Comparison of ENCODE assay signal across 12 cellular contexts in genomic region chr16:11136600-11136999, GRCh38.
A peak's percentile ranks its signal among the peaks of the same experiment; 100 is the strongest.
DNase-seq lines count a peak whose midpoint lies in the region; ATAC-seq, FAIRE-seq and TF ChIP-seq lines count a peak whose summit lies in the region.
"Had no signal": no experiment of that assay in that cellular context is flagged by ENCODE, and none has a peak within 500 bp of the region (broad histone marks: within the 10 kb centered on the region; RNA-seq: fewer than 3 reads in every experiment).

No MANE protein-coding gene starts in this region.

- H3K4me1 ChIP-seq in HEK293 (ENCODE audit: control insufficient read depth, insufficient read depth, low read length) (peaks cover 9% of the 10 kb centered on the region), psoas muscle (peaks cover 43% of the 10 kb centered on the region)
- H3K4me1 ChIP-seq in naive thymus-derived CD4-positive, alpha-beta T cell (ENCODE audit: control insufficient read depth in 2 of 2, insufficient read depth in 2 of 2, low read length in 2 of 2) = peaks cover 0 to 31% of the 10 kb centered on the region in 2 donors

- intact Hi-C loops in psoas muscle (cut with DNase I) = no loop called here
- intact Hi-C loops in naive thymus-derived CD4-positive, alpha-beta T cell (cut with micrococcal nuclease) = no loop called here
- intact Hi-C loops in CD4-positive, alpha-beta T cell (cut with DNase I, micrococcal nuclease) = no loop called here

- H3K36me3 ChIP-seq in HEK293 (ENCODE audit: control insufficient read depth in 2 of 2, insufficient read depth in 1 of 2, low read length in 2 of 2) (no peaks in the 10 kb centered on the region), psoas muscle (ENCODE audit: insufficient read depth in 1 of 2, low read depth in 1 of 2) (no peaks in the 10 kb centered on the region)
- no peaks in the 10 kb centered on the region for H3K36me3 ChIP-seq in naive thymus-derived CD4-positive, alpha-beta T cell (ENCODE audit: control insufficient read depth in 2 of 3, insufficient read depth in 3 of 3, low read length in 3 of 3)

- H3K27ac ChIP-seq in HEK293 (ENCODE audit: extremely low read depth, low read depth, low read length) (no peak overlapping the region), psoas muscle (peak overlapping the region; percentile 62)
- H3K27ac ChIP-seq in naive thymus-derived CD4-positive, alpha-beta T cell (ENCODE audit: low read depth, low read length) = no peak overlapping the region
- no peak overlapping the region for H3K27ac ChIP-seq in CD4-positive, alpha-beta T cell (ENCODE audit: low read depth, low read length)

- DNase-seq in NCI-H69 (lab: John Stamatoyannopoulos, UW) (peak; percentile 97), dermis blood vessel endothelial cell (peak; percentile 59), psoas muscle (peak; percentile 46 to 76), GM12892 (ENCODE audit: insufficient read length) (no peak)
- no peak for DNase-seq in naive thymus-derived CD4-positive, alpha-beta T cell
- DNase-seq in CD4-positive, alpha-beta T cell = no peak
- DNase-seq: activated CD4-positive, alpha-beta T cell treated with anti-CD3 and anti-CD28 coated beads for 4 hours; head of caudate nucleus; upper lobe of left lung had no signal

- CTCF ChIA-PET in HEK293 (lab: Yijun Ruan, JAX) = interaction anchor here (0.6 kb wide), 1 partner anchor 34 kb away, joined by 3 read pairs; no protein-coding TSS in a partner anchor
- CTCF ChIA-PET in naive thymus-derived CD4-positive, alpha-beta T cell (lab: Charles Lee) = no interaction called here
- CTCF ChIA-PET in CD4-positive, alpha-beta T cell (lab: Charles Lee) = no interaction called here

- H3K4me1 Mint-ChIP-seq in naive thymus-derived CD4-positive, alpha-beta T cell = peaks cover 23 to 73% (median 65%) of the 10 kb centered on the region in 7 donors
- H3K4me1 Mint-ChIP-seq in CD4-positive, alpha-beta T cell (ENCODE audit: low read depth) = peaks cover 53% of the 10 kb centered on the region

- no peaks in the 10 kb centered on the region for H3K27me3 ChIP-seq in psoas muscle (ENCODE audit: insufficient read depth in 3 of 3, low read length in 2 of 3)
- no peaks in the 10 kb centered on the region for H3K27me3 ChIP-seq in naive thymus-derived CD4-positive, alpha-beta T cell (ENCODE audit: control insufficient read depth in 2 of 2, insufficient read depth in 2 of 2, low read length in 2 of 2)
- no peaks in the 10 kb centered on the region for H3K27me3 ChIP-seq in CD4-positive, alpha-beta T cell (ENCODE audit: control insufficient read depth, insufficient read depth, low read length)
- H3K27me3 ChIP-seq: upper lobe of left lung had no signal

- ATAC-seq in psoas muscle (peak in 3 of 4 donors; percentile 14 to 35 (median 31)), GM21529 (IDR thresholded peaks at IDR 0.05; ENCODE audit: unreplicated experiment) (no peak)
- ATAC-seq in naive thymus-derived CD4-positive, alpha-beta T cell = no peak
- no peak for ATAC-seq in CD4-positive, alpha-beta T cell (ENCODE audit: poor library complexity)
- ATAC-seq: natural killer cell treated with Interleukin-12 subunit alpha and Interleukin-12 subunit beta and Interleukin-15 and Interleukin-18, amount 100 ng/mL, for 72 hours had no signal

- H3K9me3 Mint-ChIP-seq in naive thymus-derived CD4-positive, alpha-beta T cell = no peaks in the 10 kb centered on the region
- no peaks in the 10 kb centered on the region for H3K9me3 Mint-ChIP-seq in CD4-positive, alpha-beta T cell
- H3K9me3 Mint-ChIP-seq: natural killer cell treated with Interleukin-12 subunit alpha and Interleukin-12 subunit beta and Interleukin-15 and Interleukin-18, amount 100 ng/mL, for 72 hours had no signal

- POLR2A ChIA-PET in HEK293 (lab: Yijun Ruan, JAX) = interaction anchor here (1.2 kb wide), 1 partner anchor 119 kb away, joined by 3 read pairs; no protein-coding TSS in a partner anchor
- POLR2A ChIA-PET in naive thymus-derived CD4-positive, alpha-beta T cell (lab: Charles Lee) = no interaction called here
- POLR2A ChIA-PET in CD4-positive, alpha-beta T cell (lab: Charles Lee) = no interaction called here

- no peak for TF ChIP-seq CTCF in HEK293 (tag by site-specific recombination; IDR thresholded peaks at IDR 0.05)
- TF ChIP-seq CTCF in psoas muscle (IDR thresholded peaks at IDR 0.05) = no peak
- no peak for TF ChIP-seq CTCF in CD4-positive, alpha-beta T cell (IDR thresholded peaks at IDR 0.05)

- H3K9me3 ChIP-seq in HEK293 (ENCODE audit: control insufficient read depth, insufficient read depth, low read depth, low read length) (no peaks in the 10 kb centered on the region), psoas muscle (no peaks in the 10 kb centered on the region)
- no peaks in the 10 kb centered on the region for H3K9me3 ChIP-seq in naive thymus-derived CD4-positive, alpha-beta T cell (ENCODE audit: control insufficient read depth in 2 of 3, low read length in 3 of 3)
- no peaks in the 10 kb centered on the region for H3K9me3 ChIP-seq in CD4-positive, alpha-beta T cell (ENCODE audit: control insufficient read depth, low read length)
- H3K9me3 ChIP-seq: upper lobe of left lung had no signal

- no peak overlapping the region for H3K4me3 Mint-ChIP-seq in naive thymus-derived CD4-positive, alpha-beta T cell
- no peak overlapping the region for H3K4me3 Mint-ChIP-seq in CD4-positive, alpha-beta T cell
- H3K4me3 Mint-ChIP-seq: natural killer cell treated with Interleukin-12 subunit alpha and Interleukin-12 subunit beta and Interleukin-15 and Interleukin-18, amount 100 ng/mL, for 72 hours had no signal

- no peak overlapping the region for H3K27ac Mint-ChIP-seq in naive thymus-derived CD4-positive, alpha-beta T cell
- no peak overlapping the region for H3K27ac Mint-ChIP-seq in CD4-positive, alpha-beta T cell

- H3K4me3 ChIP-seq in HEK293 (ENCODE audit: low read depth, low read length) (no peak overlapping the region), psoas muscle (no peak overlapping the region)
- H3K4me3 ChIP-seq in naive thymus-derived CD4-positive, alpha-beta T cell (ENCODE audit: low read length) = no peak overlapping the region
- H3K4me3 ChIP-seq: upper lobe of left lung had no signal

- no peak for TF ChIP-seq POLR2A in GM12892 (IDR thresholded peaks at IDR 0.05; ENCODE audit: low read depth, low read length)

- WGBS in psoas muscle, 3 donors = 55 to 70% (median 55%) methylated on average over 7 of the region's 7 CpGs

- no peak for FAIRE-seq in GM12892 (lab: Jason Lieb, UNC)

- no peaks in the 10 kb centered on the region for H3K27me3 Mint-ChIP-seq in naive thymus-derived CD4-positive, alpha-beta T cell
- H3K27me3 Mint-ChIP-seq in CD4-positive, alpha-beta T cell = no peaks in the 10 kb centered on the region
- H3K27me3 Mint-ChIP-seq: natural killer cell treated with Interleukin-12 subunit alpha and Interleukin-12 subunit beta and Interleukin-15 and Interleukin-18, amount 100 ng/mL, for 72 hours had no signal

- H3K36me3 Mint-ChIP-seq in naive thymus-derived CD4-positive, alpha-beta T cell = peaks cover 4 to 50% (median 10%) of the 10 kb centered on the region in 5 donors
- H3K36me3 Mint-ChIP-seq in CD4-positive, alpha-beta T cell (ENCODE audit: low read depth) = peaks cover 17% of the 10 kb centered on the region
- H3K36me3 Mint-ChIP-seq: natural killer cell treated with Interleukin-12 subunit alpha and Interleukin-12 subunit beta and Interleukin-15 and Interleukin-18, amount 100 ng/mL, for 72 hours had no signal

TF ChIP-seq in HEK293, 187 proteins besides CTCF, POLR2A, EP300 and RAD21 (continues in another document):
- TF ChIP-seq ZNF645 (tag by site-specific recombination; IDR thresholded peaks at IDR 0.05) = no peak
- no peak for TF ChIP-seq ZNF510 (tag by site-specific recombination; IDR thresholded peaks at IDR 0.05; ENCODE audit: insufficient replicate concordance)
- TF ChIP-seq ZNF692 (tag by site-specific recombination; IDR thresholded peaks at IDR 0.05) = peak; percentile 74; the same call in 1 of the 2 replicates
- TF ChIP-seq ZNF792 (tag by site-specific recombination; IDR thresholded peaks at IDR 0.05) = no peak
- peak; percentile 30; the same call in 1 of the 2 replicates for TF ChIP-seq ZNF341 (tag by site-specific recombination; IDR thresholded peaks at IDR 0.05; ENCODE audit: low read depth)
- peak; percentile 94 for TF ChIP-seq GLIS1 (tag by site-specific recombination; IDR thresholded peaks at IDR 0.05)
- no peak for TF ChIP-seq ZNF596 (tag by site-specific recombination; IDR thresholded peaks at IDR 0.05)
- TF ChIP-seq ZNF302 (tag by site-specific recombination; IDR thresholded peaks at IDR 0.05; ENCODE audit: low read depth) = no peak
- TF ChIP-seq ZBTB8A (tag by site-specific recombination; IDR thresholded peaks at IDR 0.05) = peak; percentile 69
- no peak for TF ChIP-seq ZNF10 (tag by site-specific recombination; IDR thresholded peaks at IDR 0.05)
- no peak for TF ChIP-seq ZNF37A (tag by site-specific recombination; IDR thresholded peaks at IDR 0.05)

Comparison
In these comparisons a context has a peak if more than half of its experiments do, and no peak if none do; other contexts are left out.
1. DNase-seq: peak in NCI-H69 (single experiment), dermis blood vessel endothelial cell (single experiment) and psoas muscle (2 of 2); none in GM12892 (single experiment), naive thymus-derived CD4-positive, alpha-beta T cell (0 of 9) and CD4-positive, alpha-beta T cell (0 of 10).
2. ATAC-seq: peak in psoas muscle (3 of 4); none in naive thymus-derived CD4-positive, alpha-beta T cell (single experiment), GM21529 (single experiment) and CD4-positive, alpha-beta T cell (single experiment).